Comparison of ENCODE assay signal across 1 cellular context in genomic region chr18:12014521-12014920, GRCh38.
TF ChIP-seq lines count a peak whose summit lies in the region.

No MANE protein-coding gene starts in this region.

TF ChIP-seq in IMR-90, 13 proteins besides CTCF, POLR2A, EP300 and RAD21 (continued from another document):
- TF ChIP-seq MAFK (IDR thresholded peaks at IDR 0.05; ENCODE audit: low read depth, low read length) (no peak), CHD1 (IDR thresholded peaks at IDR 0.05; ENCODE audit: low read depth, low read length) (no peak), MXI1 (IDR thresholded peaks at IDR 0.05; ENCODE audit: borderline replicate concordance, low read depth, low read length) (no peak), CEBPB (IDR thresholded peaks at IDR 0.05; ENCODE audit: low read depth, low read length) (no peak), RFX5 (IDR thresholded peaks at IDR 0.05; ENCODE audit: low read depth, low read length) (no peak), NFE2L2 (IDR thresholded peaks at IDR 0.05; ENCODE audit: low read depth, low read length) (no peak), BHLHE40 (IDR thresholded peaks at IDR 0.05; ENCODE audit: low read depth, low read length) (no peak), RCOR1 (IDR thresholded peaks at IDR 0.05; ENCODE audit: insufficient replicate concordance, low read length) (no peak)
